In the genomic region with DNA sequence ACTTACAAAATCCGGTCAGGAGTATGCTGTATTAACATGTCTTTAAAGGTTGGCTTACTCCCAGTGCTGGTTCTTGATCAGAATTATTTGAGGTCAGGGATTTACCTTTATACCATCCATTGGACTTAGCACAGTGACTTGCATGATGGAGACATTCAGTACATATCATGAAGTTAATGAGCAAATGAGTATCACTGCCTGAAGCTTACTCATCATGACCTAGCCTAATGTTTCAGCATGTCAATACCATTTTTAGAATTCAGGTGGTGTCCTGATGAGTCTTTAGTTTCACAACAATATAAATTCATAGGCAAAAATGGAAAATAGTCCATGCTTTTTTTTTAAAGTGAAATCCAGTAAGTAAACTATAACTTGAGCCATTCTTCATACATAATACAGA, we compare ENCODE assay signal across 15 cellular contexts.
DNase-seq lines count a peak whose midpoint lies in the region; FAIRE-seq and TF ChIP-seq lines count a peak whose summit lies in the region.
"Had no signal": no experiment of that assay in that cellular context is flagged by ENCODE, and none has a peak within 500 bp of the region (broad histone marks: within the 10 kb centered on the region; RNA-seq: fewer than 3 reads in every experiment).

No MANE protein-coding gene starts in this region.

- no peaks in the 10 kb centered on the region for H3K36me3 ChIP-seq in bronchial epithelial cell (ENCODE audit: control insufficient read depth, insufficient read depth, low read length)
- no peaks in the 10 kb centered on the region for H3K36me3 ChIP-seq in effector memory CD4-positive, alpha-beta T cell (ENCODE audit: control insufficient read depth, insufficient read depth, low read length)
- H3K36me3 ChIP-seq: BLaER1 had no signal

- H3K27ac ChIP-seq in effector memory CD4-positive, alpha-beta T cell (ENCODE audit: insufficient read depth, low read length, poor library complexity, severe bottlenecking), result no peak overlapping the region
- H3K27ac ChIP-seq: BLaER1, GM23248, HL-60 had no signal

- no peaks in the 10 kb centered on the region for H3K27me3 ChIP-seq in bronchial epithelial cell (ENCODE audit: control insufficient read depth, insufficient read depth, low read length)
- no peaks in the 10 kb centered on the region for H3K27me3 ChIP-seq in effector memory CD4-positive, alpha-beta T cell (replicated peaks; ENCODE audit: control insufficient read depth, insufficient read depth, low read length, poor library complexity, severe bottlenecking)
- H3K27me3 ChIP-seq: BLaER1 had no signal

- TF ChIP-seq CTCF in D721Med (IDR thresholded peaks at IDR 0.05; ENCODE audit: insufficient read depth, missing control alignments) (no peak), bronchial epithelial cell (IDR thresholded peaks at IDR 0.05; ENCODE audit: insufficient read depth, low read length, severe bottlenecking) (no peak)

- H3K9me3 ChIP-seq in effector memory CD4-positive, alpha-beta T cell (ENCODE audit: control insufficient read depth, low read length), result no peaks in the 10 kb centered on the region
- H3K9me3 ChIP-seq: BLaER1 had no signal

- no peak overlapping the region for H3K4me3 ChIP-seq in bronchial epithelial cell (ENCODE audit: low read depth, low read length)
- no peak overlapping the region for H3K4me3 ChIP-seq in effector memory CD4-positive, alpha-beta T cell (ENCODE audit: insufficient read depth, low read depth, low read length, poor library complexity, severe bottlenecking)
- H3K4me3 ChIP-seq: BLaER1, GM23248 had no signal

- no peaks in the 10 kb centered on the region for H3K4me1 ChIP-seq in effector memory CD4-positive, alpha-beta T cell (ENCODE audit: control insufficient read depth, insufficient read depth, low read length, poor library complexity, severe bottlenecking)
- H3K4me1 ChIP-seq: BLaER1 had no signal

- DNase-seq in D721Med (ENCODE audit: insufficient read length, low spot score) (no peak), LHCN-M2 (ENCODE audit: low read depth) (peak; percentile 37), bronchial epithelial cell (ENCODE audit: low read depth) (peak; percentile 92), kidney tubule cell (ENCODE audit: low spot score) (peak; percentile 70), NOMO-1 treated with DMSO at 0.1 percent for 48 hours (lab: John Stamatoyannopoulos, UW; ENCODE audit: unreplicated experiment) (no peak), NCI-H748 treated with DMSO at 0.1 percent for 48 hours (lab: John Stamatoyannopoulos, UW) (no peak)
- DNase-seq in effector memory CD4-positive, alpha-beta T cell, result no peak
- DNase-seq: 8988T; AML-193; CD8-positive, alpha-beta memory T cell; DMS 273 treated with DMSO at 0.1 percent for 48 hours; GM23248 had no signal

- peak; percentile 11 for FAIRE-seq in D721Med (lab: Jason Lieb, UNC)
- FAIRE-seq in bronchial epithelial cell (lab: Jason Lieb, UNC), result no peak
- FAIRE-seq: H54 had no signal

Comparison
In these comparisons a context has a peak if more than half of its experiments do, and no peak if none do; other contexts are left out.
1. DNase-seq: peak in LHCN-M2 (single experiment), bronchial epithelial cell (single experiment) and kidney tubule cell (single experiment); none in D721Med (single experiment), effector memory CD4-positive, alpha-beta T cell (0 of 3), NOMO-1 treated with DMSO at 0.1 percent for 48 hours (single experiment) and NCI-H748 treated with DMSO at 0.1 percent for 48 hours (single experiment).